25 cellular contexts compared by ENCODE assay signal in genomic region chr1:2435746-2436355, GRCh38. TPM values are rescaled to one million over a fixed set of nuclear protein-coding genes. Genes with fewer than 3 reads are reported as not detected.
"Had no signal": no experiment of that assay in that cellular context is flagged by ENCODE, and none has a peak within 500 bp of the region (broad histone marks: within the 10 kb centered on the region; RNA-seq: fewer than 3 reads in every experiment).

No MANE protein-coding gene starts in this region.

- H3K27ac ChIP-seq: epithelial cell of prostate, gastrocnemius medialis, parathyroid adenoma, testis, tibial artery had no signal

- H3K36me3 ChIP-seq: gastrocnemius medialis, tibial artery had no signal

- FAIRE-seq: kidney had no signal

- H3K27me3 ChIP-seq: testis had no signal

- H3K9ac ChIP-seq: parathyroid adenoma had no signal

- H2AFZ ChIP-seq: parathyroid adenoma had no signal

- H3K4me3 ChIP-seq: gastrocnemius medialis, lung, mucosa of descending colon, smooth muscle cell, testis, tibial artery had no signal

- H3K79me2 ChIP-seq: parathyroid adenoma had no signal

- H3K4me1 ChIP-seq: gastrocnemius medialis, parathyroid adenoma, testis, tibial artery had no signal

- DNase-seq: effector CD8-positive, alpha-beta T cell; endodermal cell; foreskin fibroblast; gastrocnemius medialis; head of caudate nucleus; kidney; mesenchymal stem cell; mucosa of descending colon; naive B cell; stimulated activated CD4-positive, alpha-beta T cell treated with anti-CD3 and anti-CD28 coated beads, Interleukin-12 subunit alpha, Interleukin-12 subunit beta, amount 100 ng/mL, for 4 hours; stimulated activated CD4-positive, alpha-beta T cell treated with anti-CD3 and anti-CD28 coated beads, Interleukin-1b, Interleukin-23, amount 100 ng/mL, for 48 hours; stimulated activated CD4-positive, alpha-beta T cell treated with anti-CD3 and anti-CD28 coated beads, Interleukin-4, amount 100 ng/mL, for 1 hour; stimulated activated CD8-positive, alpha-beta memory T cell treated with anti-CD3 and anti-CD28 coated beads, Interleukin-4, amount 100 ng/mL, for 48 hours; stimulated activated naive CD4-positive, alpha-beta T cell; substantia nigra; testis; tibial artery had no signal

- H3K4me2 ChIP-seq: smooth muscle cell had no signal

- ATAC-seq: esophagus mucosa, gastrocnemius medialis, left lobe of liver, mucosa of descending colon, sciatic nerve had no signal

- H3K9me3 ChIP-seq: gastrocnemius medialis, mucosa of descending colon, testis, tibial artery had no signal

RNA-seq across cellular contexts. Expression of gene PLCH2, which starts 40.2 kb away (rescaled TPM):
- total RNA-seq: gastrocnemius medialis, progenitor cell of endocrine pancreas had no signal
